ENCODE assay signal across 1 cellular context in the genomic region with DNA sequence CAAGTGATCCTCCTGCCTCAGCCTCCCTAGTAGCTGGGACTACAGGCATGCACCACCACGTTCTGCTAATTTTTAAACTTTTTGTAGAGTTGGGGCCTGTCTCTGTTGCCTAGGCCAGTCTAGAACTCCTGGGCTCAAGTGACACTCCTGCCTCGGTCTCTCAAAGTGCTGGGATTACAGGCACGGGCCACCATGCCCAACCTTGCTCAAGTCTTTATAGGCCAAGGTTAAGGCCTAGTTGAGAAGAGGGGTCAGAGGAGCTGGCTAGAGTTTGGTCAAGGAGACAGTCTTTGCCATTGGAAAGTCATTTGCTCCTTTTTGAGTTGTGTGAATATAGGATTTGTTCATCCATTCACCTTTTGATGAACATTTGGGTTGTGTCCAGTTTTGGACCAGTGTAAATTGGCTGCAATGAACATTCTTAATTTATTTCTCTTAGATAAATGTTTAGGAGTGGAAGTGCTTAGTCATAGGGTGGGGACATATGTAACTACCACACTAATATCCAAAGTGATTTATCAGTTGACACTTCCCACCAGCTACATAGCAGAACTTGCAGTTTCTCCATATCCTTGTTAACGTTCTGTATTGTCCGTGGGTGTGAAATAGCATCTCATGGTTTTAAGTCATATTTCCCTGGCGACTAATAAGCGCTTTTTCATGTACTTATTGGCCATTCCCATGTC.
A peak's percentile ranks its signal among the peaks of the same experiment; 100 is the strongest.
TF ChIP-seq lines count a peak whose summit lies in the region.

No MANE protein-coding gene starts in this region.

TF ChIP-seq in GM12878, 131 proteins besides CTCF, POLR2A, EP300 and RAD21:
- 0 out of 2 replicates have a peak, but pooled peaks have one; percentile 28 for TF ChIP-seq DPF2 (IDR thresholded peaks at IDR 0.05)
- TF ChIP-seq, protein P1, sequence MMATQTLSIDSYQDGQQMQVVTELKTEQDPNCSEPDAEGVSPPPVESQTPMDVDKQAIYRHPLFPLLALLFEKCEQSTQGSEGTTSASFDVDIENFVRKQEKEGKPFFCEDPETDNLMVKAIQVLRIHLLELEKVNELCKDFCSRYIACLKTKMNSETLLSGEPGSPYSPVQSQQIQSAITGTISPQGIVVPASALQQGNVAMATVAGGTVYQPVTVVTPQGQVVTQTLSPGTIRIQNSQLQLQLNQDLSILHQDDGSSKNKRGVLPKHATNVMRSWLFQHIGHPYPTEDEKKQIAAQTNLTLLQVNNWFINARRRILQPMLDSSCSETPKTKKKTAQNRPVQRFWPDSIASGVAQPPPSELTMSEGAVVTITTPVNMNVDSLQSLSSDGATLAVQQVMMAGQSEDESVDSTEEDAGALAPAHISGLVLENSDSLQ (IDR thresholded peaks at IDR 0.05), result peak; percentile 51
- TF ChIP-seq TARDBP (IDR thresholded peaks at IDR 0.05; ENCODE audit: borderline replicate concordance), result no peak
- TF ChIP-seq, protein P2, sequence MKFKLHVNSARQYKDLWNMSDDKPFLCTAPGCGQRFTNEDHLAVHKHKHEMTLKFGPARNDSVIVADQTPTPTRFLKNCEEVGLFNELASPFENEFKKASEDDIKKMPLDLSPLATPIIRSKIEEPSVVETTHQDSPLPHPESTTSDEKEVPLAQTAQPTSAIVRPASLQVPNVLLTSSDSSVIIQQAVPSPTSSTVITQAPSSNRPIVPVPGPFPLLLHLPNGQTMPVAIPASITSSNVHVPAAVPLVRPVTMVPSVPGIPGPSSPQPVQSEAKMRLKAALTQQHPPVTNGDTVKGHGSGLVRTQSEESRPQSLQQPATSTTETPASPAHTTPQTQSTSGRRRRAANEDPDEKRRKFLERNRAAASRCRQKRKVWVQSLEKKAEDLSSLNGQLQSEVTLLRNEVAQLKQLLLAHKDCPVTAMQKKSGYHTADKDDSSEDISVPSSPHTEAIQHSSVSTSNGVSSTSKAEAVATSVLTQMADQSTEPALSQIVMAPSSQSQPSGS (IDR thresholded peaks at IDR 0.05; ENCODE audit: low read length), result peak; percentile 34; the same call in 1 of the 2 replicates
- TF ChIP-seq IKZF2 (IDR thresholded peaks at IDR 0.05), result peak in 1 of 2 experiments; percentile 44; a peak in 2 of 4 replicates
- no peak for TF ChIP-seq RFX5 (IDR thresholded peaks at IDR 0.05; ENCODE audit: low read depth, low read length)
- no peak for TF ChIP-seq RB1 (IDR thresholded peaks at IDR 0.05; ENCODE audit: borderline replicate concordance)
- TF ChIP-seq BACH1 (IDR thresholded peaks at IDR 0.05; ENCODE audit: borderline replicate concordance), result peak; percentile 58; the same call in 1 of the 2 replicates
- TF ChIP-seq, protein P3, sequence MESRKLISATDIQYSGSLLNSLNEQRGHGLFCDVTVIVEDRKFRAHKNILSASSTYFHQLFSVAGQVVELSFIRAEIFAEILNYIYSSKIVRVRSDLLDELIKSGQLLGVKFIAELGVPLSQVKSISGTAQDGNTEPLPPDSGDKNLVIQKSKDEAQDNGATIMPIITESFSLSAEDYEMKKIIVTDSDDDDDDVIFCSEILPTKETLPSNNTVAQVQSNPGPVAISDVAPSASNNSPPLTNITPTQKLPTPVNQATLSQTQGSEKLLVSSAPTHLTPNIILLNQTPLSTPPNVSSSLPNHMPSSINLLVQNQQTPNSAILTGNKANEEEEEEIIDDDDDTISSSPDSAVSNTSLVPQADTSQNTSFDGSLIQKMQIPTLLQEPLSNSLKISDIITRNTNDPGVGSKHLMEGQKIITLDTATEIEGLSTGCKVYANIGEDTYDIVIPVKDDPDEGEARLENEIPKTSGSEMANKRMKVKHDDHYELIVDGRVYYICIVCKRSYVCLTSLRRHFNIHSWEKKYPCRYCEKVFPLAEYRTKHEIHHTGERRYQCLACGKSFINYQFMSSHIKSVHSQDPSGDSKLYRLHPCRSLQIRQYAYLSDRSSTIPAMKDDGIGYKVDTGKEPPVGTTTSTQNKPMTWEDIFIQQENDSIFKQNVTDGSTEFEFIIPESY (IDR thresholded peaks at IDR 0.05), result peak; percentile 60; the same call in 1 of the 2 replicates
- no peak for TF ChIP-seq CHD2 (IDR thresholded peaks at IDR 0.05; ENCODE audit: borderline replicate concordance, low read depth, low read length)
- TF ChIP-seq JUNB (IDR thresholded peaks at IDR 0.05), result peak; percentile 63
- TF ChIP-seq ETV6 (conservative IDR thresholded peaks at IDR 0.05 in 1 of 2, IDR thresholded peaks at IDR 0.05 in 1 of 2; ENCODE audit: borderline replicate concordance in 1 of 2, low read depth in 1 of 2), result peak in 1 of 2 experiments; percentile 85; a peak in 2 of 4 replicates
- no peak for TF ChIP-seq SPI1 (IDR thresholded peaks at IDR 0.05; ENCODE audit: borderline replicate concordance, insufficient read depth, low read depth, low read length)
- TF ChIP-seq, protein P4, sequence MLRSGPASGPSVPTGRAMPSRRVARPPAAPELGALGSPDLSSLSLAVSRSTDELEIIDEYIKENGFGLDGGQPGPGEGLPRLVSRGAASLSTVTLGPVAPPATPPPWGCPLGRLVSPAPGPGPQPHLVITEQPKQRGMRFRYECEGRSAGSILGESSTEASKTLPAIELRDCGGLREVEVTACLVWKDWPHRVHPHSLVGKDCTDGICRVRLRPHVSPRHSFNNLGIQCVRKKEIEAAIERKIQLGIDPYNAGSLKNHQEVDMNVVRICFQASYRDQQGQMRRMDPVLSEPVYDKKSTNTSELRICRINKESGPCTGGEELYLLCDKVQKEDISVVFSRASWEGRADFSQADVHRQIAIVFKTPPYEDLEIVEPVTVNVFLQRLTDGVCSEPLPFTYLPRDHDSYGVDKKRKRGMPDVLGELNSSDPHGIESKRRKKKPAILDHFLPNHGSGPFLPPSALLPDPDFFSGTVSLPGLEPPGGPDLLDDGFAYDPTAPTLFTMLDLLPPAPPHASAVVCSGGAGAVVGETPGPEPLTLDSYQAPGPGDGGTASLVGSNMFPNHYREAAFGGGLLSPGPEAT (IDR thresholded peaks at IDR 0.05; ENCODE audit: low read depth), result 0 out of 2 replicates have a peak, but pooled peaks have one; percentile 14
- TF ChIP-seq NFIC (IDR thresholded peaks at IDR 0.05; ENCODE audit: low read depth, low read length), result peak; percentile 44; the same call in 1 of the 2 replicates
- peak; percentile 10; the same call in 1 of the 2 replicates for TF ChIP-seq RUNX3 (IDR thresholded peaks at IDR 0.05; ENCODE audit: low read length)
- no peak for TF ChIP-seq EGR1 (IDR thresholded peaks at IDR 0.05; ENCODE audit: borderline replicate concordance in 1 of 2, low read depth in 2 of 2, low read length in 2 of 2)
- TF ChIP-seq ATF7 (IDR thresholded peaks at IDR 0.05; ENCODE audit: low read depth), result 0 out of 2 replicates have a peak, but pooled peaks have one; percentile 19
- TF ChIP-seq MEF2B (IDR thresholded peaks at IDR 0.05; ENCODE audit: partially characterized antibody, poor library complexity, severe bottlenecking), result peak; percentile 12
- TF ChIP-seq, protein P5, sequence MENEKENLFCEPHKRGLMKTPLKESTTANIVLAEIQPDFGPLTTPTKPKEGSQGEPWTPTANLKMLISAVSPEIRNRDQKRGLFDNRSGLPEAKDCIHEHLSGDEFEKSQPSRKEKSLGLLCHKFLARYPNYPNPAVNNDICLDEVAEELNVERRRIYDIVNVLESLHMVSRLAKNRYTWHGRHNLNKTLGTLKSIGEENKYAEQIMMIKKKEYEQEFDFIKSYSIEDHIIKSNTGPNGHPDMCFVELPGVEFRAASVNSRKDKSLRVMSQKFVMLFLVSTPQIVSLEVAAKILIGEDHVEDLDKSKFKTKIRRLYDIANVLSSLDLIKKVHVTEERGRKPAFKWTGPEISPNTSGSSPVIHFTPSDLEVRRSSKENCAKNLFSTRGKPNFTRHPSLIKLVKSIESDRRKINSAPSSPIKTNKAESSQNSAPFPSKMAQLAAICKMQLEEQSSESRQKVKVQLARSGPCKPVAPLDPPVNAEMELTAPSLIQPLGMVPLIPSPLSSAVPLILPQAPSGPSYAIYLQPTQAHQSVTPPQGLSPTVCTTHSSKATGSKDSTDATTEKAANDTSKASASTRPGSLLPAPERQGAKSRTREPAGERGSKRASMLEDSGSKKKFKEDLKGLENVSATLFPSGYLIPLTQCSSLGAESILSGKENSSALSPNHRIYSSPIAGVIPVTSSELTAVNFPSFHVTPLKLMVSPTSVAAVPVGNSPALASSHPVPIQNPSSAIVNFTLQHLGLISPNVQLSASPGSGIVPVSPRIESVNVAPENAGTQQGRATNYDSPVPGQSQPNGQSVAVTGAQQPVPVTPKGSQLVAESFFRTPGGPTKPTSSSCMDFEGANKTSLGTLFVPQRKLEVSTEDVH (IDR thresholded peaks at IDR 0.05; ENCODE audit: low read depth, partially characterized antibody), result no peak
- TF ChIP-seq, protein P6, sequence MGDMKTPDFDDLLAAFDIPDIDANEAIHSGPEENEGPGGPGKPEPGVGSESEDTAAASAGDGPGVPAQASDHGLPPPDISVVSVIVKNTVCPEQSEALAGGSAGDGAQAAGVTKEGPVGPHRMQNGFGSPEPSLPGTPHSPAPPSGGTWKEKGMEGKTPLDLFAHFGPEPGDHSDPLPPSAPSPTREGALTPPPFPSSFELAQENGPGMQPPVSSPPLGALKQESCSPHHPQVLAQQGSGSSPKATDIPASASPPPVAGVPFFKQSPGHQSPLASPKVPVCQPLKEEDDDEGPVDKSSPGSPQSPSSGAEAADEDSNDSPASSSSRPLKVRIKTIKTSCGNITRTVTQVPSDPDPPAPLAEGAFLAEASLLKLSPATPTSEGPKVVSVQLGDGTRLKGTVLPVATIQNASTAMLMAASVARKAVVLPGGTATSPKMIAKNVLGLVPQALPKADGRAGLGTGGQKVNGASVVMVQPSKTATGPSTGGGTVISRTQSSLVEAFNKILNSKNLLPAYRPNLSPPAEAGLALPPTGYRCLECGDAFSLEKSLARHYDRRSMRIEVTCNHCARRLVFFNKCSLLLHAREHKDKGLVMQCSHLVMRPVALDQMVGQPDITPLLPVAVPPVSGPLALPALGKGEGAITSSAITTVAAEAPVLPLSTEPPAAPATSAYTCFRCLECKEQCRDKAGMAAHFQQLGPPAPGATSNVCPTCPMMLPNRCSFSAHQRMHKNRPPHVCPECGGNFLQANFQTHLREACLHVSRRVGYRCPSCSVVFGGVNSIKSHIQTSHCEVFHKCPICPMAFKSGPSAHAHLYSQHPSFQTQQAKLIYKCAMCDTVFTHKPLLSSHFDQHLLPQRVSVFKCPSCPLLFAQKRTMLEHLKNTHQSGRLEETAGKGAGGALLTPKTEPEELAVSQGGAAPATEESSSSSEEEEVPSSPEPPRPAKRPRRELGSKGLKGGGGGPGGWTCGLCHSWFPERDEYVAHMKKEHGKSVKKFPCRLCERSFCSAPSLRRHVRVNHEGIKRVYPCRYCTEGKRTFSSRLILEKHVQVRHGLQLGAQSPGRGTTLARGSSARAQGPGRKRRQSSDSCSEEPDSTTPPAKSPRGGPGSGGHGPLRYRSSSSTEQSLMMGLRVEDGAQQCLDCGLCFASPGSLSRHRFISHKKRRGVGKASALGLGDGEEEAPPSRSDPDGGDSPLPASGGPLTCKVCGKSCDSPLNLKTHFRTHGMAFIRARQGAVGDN (IDR thresholded peaks at IDR 0.05), result peak; percentile 51; the same call in 1 of the 2 replicates
- no peak for TF ChIP-seq SP1 (IDR thresholded peaks at IDR 0.05; ENCODE audit: low read depth, low read length)
- peak; percentile 40; the same call in 1 of the 2 replicates for TF ChIP-seq MTA2 (IDR thresholded peaks at IDR 0.05; ENCODE audit: low read depth)
- TF ChIP-seq IRF4 (IDR thresholded peaks at IDR 0.05; ENCODE audit: low read depth, low read length), result 0 out of 2 replicates have a peak, but pooled peaks have one; percentile 10
- TF ChIP-seq, protein P7, sequence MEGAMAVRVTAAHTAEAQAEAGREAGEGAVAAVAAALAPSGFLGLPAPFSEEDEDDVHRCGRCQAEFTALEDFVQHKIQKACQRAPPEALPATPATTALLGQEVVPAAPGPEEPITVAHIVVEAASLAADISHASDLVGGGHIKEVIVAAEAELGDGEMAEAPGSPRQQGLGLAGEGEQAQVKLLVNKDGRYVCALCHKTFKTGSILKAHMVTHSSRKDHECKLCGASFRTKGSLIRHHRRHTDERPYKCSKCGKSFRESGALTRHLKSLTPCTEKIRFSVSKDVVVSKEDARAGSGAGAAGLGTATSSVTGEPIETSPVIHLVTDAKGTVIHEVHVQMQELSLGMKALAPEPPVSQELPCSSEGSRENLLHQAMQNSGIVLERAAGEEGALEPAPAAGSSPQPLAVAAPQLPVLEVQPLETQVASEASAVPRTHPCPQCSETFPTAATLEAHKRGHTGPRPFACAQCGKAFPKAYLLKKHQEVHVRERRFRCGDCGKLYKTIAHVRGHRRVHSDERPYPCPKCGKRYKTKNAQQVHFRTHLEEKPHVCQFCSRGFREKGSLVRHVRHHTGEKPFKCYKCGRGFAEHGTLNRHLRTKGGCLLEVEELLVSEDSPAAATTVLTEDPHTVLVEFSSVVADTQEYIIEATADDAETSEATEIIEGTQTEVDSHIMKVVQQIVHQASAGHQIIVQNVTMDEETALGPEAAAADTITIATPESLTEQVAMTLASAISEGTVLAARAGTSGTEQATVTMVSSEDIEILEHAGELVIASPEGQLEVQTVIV (IDR thresholded peaks at IDR 0.05; ENCODE audit: borderline replicate concordance, partially characterized antibody), result no peak
- TF ChIP-seq HDGF (IDR thresholded peaks at IDR 0.05), result 0 out of 2 replicates have a peak, but pooled peaks have one; percentile 10
- peak; percentile 58; the same call in 1 of the 2 replicates for TF ChIP-seq IKZF1 (conservative IDR thresholded peaks at IDR 0.05)
- TF ChIP-seq, protein P8, sequence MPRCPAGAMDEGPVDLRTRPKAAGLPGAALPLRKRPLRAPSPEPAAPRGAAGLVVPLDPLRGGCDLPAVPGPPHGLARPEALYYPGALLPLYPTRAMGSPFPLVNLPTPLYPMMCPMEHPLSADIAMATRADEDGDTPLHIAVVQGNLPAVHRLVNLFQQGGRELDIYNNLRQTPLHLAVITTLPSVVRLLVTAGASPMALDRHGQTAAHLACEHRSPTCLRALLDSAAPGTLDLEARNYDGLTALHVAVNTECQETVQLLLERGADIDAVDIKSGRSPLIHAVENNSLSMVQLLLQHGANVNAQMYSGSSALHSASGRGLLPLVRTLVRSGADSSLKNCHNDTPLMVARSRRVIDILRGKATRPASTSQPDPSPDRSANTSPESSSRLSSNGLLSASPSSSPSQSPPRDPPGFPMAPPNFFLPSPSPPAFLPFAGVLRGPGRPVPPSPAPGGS (IDR thresholded peaks at IDR 0.05; ENCODE audit: borderline replicate concordance, insufficient read depth, low read depth, low read length, poor library complexity, severe bottlenecking), result peak; percentile 12
- no peak for TF ChIP-seq KDM1A (IDR thresholded peaks at IDR 0.05; ENCODE audit: borderline replicate concordance)
